In genomic region chr17:78272181-78272913, GRCh38 we compare ENCODE assay signal across 8 cellular contexts. TPM values are rescaled to one million over a fixed set of nuclear protein-coding genes. Genes with fewer than 3 reads are reported as not detected.
DNase-seq lines count a peak whose midpoint lies in the region; ATAC-seq and TF ChIP-seq lines count a peak whose summit lies in the region.

No MANE protein-coding gene starts in this region.

- H3K27me3 ChIP-seq in CD8-positive, alpha-beta T cell (ENCODE audit: insufficient read depth, low read length), result peaks cover 3% of the 10 kb centered on the region

- peak; percentile 90 for ATAC-seq in CD8-positive, alpha-beta T cell
- ATAC-seq in left ventricle myocardium superior, result peak; percentile 85
- no peak for ATAC-seq in GM19452 (IDR thresholded peaks at IDR 0.05; ENCODE audit: unreplicated experiment)

- POLR2A ChIA-PET in CD8-positive, alpha-beta T cell (lab: Charles Lee), result no interaction called here

- H3K4me1 ChIP-seq in CD8-positive, alpha-beta T cell (ENCODE audit: insufficient read depth, low read length), result peaks cover 42% of the 10 kb centered on the region

- H3K4me3 ChIP-seq in CD8-positive, alpha-beta T cell (ENCODE audit: low read depth, low read length), result no peak overlapping the region

- no peaks in the 10 kb centered on the region for H3K9me3 ChIP-seq in CD8-positive, alpha-beta T cell (ENCODE audit: low read length)

- H3K27ac Mint-ChIP-seq in CD8-positive, alpha-beta T cell, result peak overlapping the region; percentile 93

- no peaks in the 10 kb centered on the region for H3K36me3 ChIP-seq in CD8-positive, alpha-beta T cell (ENCODE audit: insufficient read depth, low read length)

- H3K27ac ChIP-seq in CD8-positive, alpha-beta T cell (ENCODE audit: low read depth, low read length), result peak overlapping the region; percentile 3

- no peaks in the 10 kb centered on the region for H3K36me3 Mint-ChIP-seq in CD8-positive, alpha-beta T cell

- intact Hi-C loops in CD8-positive, alpha-beta T cell (cut with DNase I, micrococcal nuclease), result loop anchor here (1.0 to 5.0 kb wide), 3 partner anchors 14 to 90 kb away; partner anchors contain the start of gene SOCS3 (in 1 of the 2)
- intact Hi-C loops in left ventricle myocardium superior (cut with micrococcal nuclease), result no loop called here

- H3K9me3 Mint-ChIP-seq in CD8-positive, alpha-beta T cell, result no peaks in the 10 kb centered on the region

- H3K4me1 Mint-ChIP-seq in CD8-positive, alpha-beta T cell (ENCODE audit: low read depth), result peaks cover 37% of the 10 kb centered on the region

- peak in 4 of 7 experiments; percentile 34 to 89 (median 53) for DNase-seq in CD8-positive, alpha-beta T cell
- DNase-seq in NCI-H2171 (lab: John Stamatoyannopoulos, UW), result peak; percentile 37
- DNase-seq in activated T-helper 1 cell treated with Interleukin-2 at 50 U/mL for 16 hours (ENCODE audit: low read depth), result peak; percentile 34
- peak; percentile 67 for DNase-seq in left ventricle myocardium superior
- peak; percentile 38 to 62 (median 53) for DNase-seq in stimulated activated CD4-positive, alpha-beta T cell treated with anti-CD3 and anti-CD28 coated beads, Interleukin-12 subunit alpha, Interleukin-12 subunit beta, amount 100 ng/mL, for 48 hours (ENCODE audit: low read depth in 2 of 3, low spot score in 1 of 3)
- no peak for DNase-seq in foreskin melanocyte
- no peak for DNase-seq in epidermal melanocyte (ENCODE audit: insufficient read length, low spot score)

- TF ChIP-seq CTCF in CD8-positive, alpha-beta T cell (IDR thresholded peaks at IDR 0.05), result no peak

- CTCF ChIA-PET in CD8-positive, alpha-beta T cell (lab: Charles Lee), result interaction anchor here (2.0 kb wide), 1 partner anchor 21 kb away, joined by 6 read pairs; no protein-coding TSS in a partner anchor

- H3K4me3 Mint-ChIP-seq in CD8-positive, alpha-beta T cell, result peak overlapping the region; percentile 42

- H3K27me3 Mint-ChIP-seq in CD8-positive, alpha-beta T cell (ENCODE audit: low read depth), result no peaks in the 10 kb centered on the region

RNA-seq across cellular contexts. Expression of gene TMEM235, which starts 40.9 kb away (rescaled TPM):
- not detected for total RNA-seq in CD8-positive, alpha-beta T cell
- not detected for total RNA-seq in left ventricle myocardium superior

RNA-seq across cellular contexts. Expression of gene BIRC5, which starts 58.3 kb away (rescaled TPM):
- total RNA-seq in CD8-positive, alpha-beta T cell, result under 1 TPM; 0.17 to 0.41 TPM
- total RNA-seq in left ventricle myocardium superior, result 0.69 TPM

Comparison
In these comparisons a context has a peak if more than half of its experiments do, and no peak if none do; other contexts are left out.
1. DNase-seq: peak in CD8-positive, alpha-beta T cell (4 of 7), NCI-H2171 (single experiment), activated T-helper 1 cell treated with Interleukin-2 at 50 U/mL for 16 hours (single experiment), left ventricle myocardium superior (single experiment) and stimulated activated CD4-positive, alpha-beta T cell treated with anti-CD3 and anti-CD28 coated beads, Interleukin-12 subunit alpha, Interleukin-12 subunit beta, amount 100 ng/mL, for 48 hours (3 of 3); none in foreskin melanocyte (single experiment) and epidermal melanocyte (single experiment).